8 cellular contexts compared by ENCODE assay signal in genomic region chr5:142014911-142015584, GRCh38. TPM values are rescaled to one million over a fixed set of nuclear protein-coding genes. Genes with fewer than 3 reads are reported as not detected.
A peak's percentile ranks its signal among the peaks of the same experiment; 100 is the strongest.
DNase-seq lines count a peak whose midpoint lies in the region; ATAC-seq and TF ChIP-seq lines count a peak whose summit lies in the region.

No MANE protein-coding gene starts in this region.

- H3K4me3 Mint-ChIP-seq in progenitor cell of endocrine pancreas (ENCODE audit: low read depth), result peak overlapping the region; percentile 21

- H3K4me3 ChIP-seq in fibroblast of villous mesenchyme (ENCODE audit: low read depth, low read length), result no peak overlapping the region

- peak; percentile 33 for ATAC-seq in HG03175 (IDR thresholded peaks at IDR 0.05; ENCODE audit: unreplicated experiment)
- no peak for ATAC-seq in HG03378 (IDR thresholded peaks at IDR 0.05; ENCODE audit: unreplicated experiment)

- H3K27ac Mint-ChIP-seq in progenitor cell of endocrine pancreas, result peak overlapping the region; percentile 11

- H3K27me3 Mint-ChIP-seq in progenitor cell of endocrine pancreas, result no peaks in the 10 kb centered on the region

- H3K4me1 Mint-ChIP-seq in progenitor cell of endocrine pancreas (ENCODE audit: low read depth), result peaks cover 18% of the 10 kb centered on the region

- H3K36me3 Mint-ChIP-seq in progenitor cell of endocrine pancreas (ENCODE audit: insufficient read depth), result no peaks in the 10 kb centered on the region

- DNase-seq in DMS79 treated with DMSO at 0.1 percent for 48 hours (lab: John Stamatoyannopoulos, UW), result peak; percentile 21
- no peak for DNase-seq in DMS79 (lab: John Stamatoyannopoulos, UW)
- peak; percentile 77 for DNase-seq in OCI-M1 (lab: John Stamatoyannopoulos, UW)
- DNase-seq in activated T-cell treated with anti-CD3 and anti-CD28 coated beads, Interleukin-2, amount 50 U/mL, for 48 hours, result peak; percentile 78
- peak; percentile 57 for DNase-seq in fibroblast of villous mesenchyme (ENCODE audit: low read depth)
- DNase-seq in progenitor cell of endocrine pancreas (ENCODE audit: low spot score, unreplicated experiment), result no peak

- H3K9me3 Mint-ChIP-seq in progenitor cell of endocrine pancreas (ENCODE audit: low read depth), result no peaks in the 10 kb centered on the region

- TF ChIP-seq CTCF in fibroblast of villous mesenchyme (IDR thresholded peaks at IDR 0.05; ENCODE audit: insufficient read depth, low read depth, low read length), result peak; percentile 47
- TF ChIP-seq CTCF in progenitor cell of endocrine pancreas (IDR thresholded peaks at IDR 0.05; ENCODE audit: unreplicated experiment), result peak; percentile 56

RNA-seq across cellular contexts. Expression of gene GNPDA1, which starts 2.2 kb away (rescaled TPM):
- total RNA-seq in fibroblast of villous mesenchyme (54.8 and 59.6 TPM in 2 replicates), progenitor cell of endocrine pancreas (113 and 115 TPM in 2 replicates)

RNA-seq across cellular contexts. Expression of gene RNF14, which starts 46.1 kb away (rescaled TPM):
- total RNA-seq in fibroblast of villous mesenchyme (56.7 and 76.9 TPM in 2 replicates), progenitor cell of endocrine pancreas (35.5 and 37.3 TPM in 2 replicates)

RNA-seq across cellular contexts. Expression of gene PCDH12, which starts 57.0 kb away (rescaled TPM):
- total RNA-seq in fibroblast of villous mesenchyme, result under 0.01 TPM in 1 of 2 replicates, not detected in the other
- not detected in 2 replicates for total RNA-seq in progenitor cell of endocrine pancreas

Comparison
In these comparisons a context has a peak if more than half of its experiments do, and no peak if none do; other contexts are left out.
1. DNase-seq: peak in DMS79 treated with DMSO at 0.1 percent for 48 hours (single experiment), OCI-M1 (single experiment), activated T-cell treated with anti-CD3 and anti-CD28 coated beads, Interleukin-2, amount 50 U/mL, for 48 hours (2 of 2) and fibroblast of villous mesenchyme (single experiment); none in DMS79 (single experiment) and progenitor cell of endocrine pancreas (single experiment).